Comparison of ENCODE assay signal across 8 cellular contexts in the genomic region with DNA sequence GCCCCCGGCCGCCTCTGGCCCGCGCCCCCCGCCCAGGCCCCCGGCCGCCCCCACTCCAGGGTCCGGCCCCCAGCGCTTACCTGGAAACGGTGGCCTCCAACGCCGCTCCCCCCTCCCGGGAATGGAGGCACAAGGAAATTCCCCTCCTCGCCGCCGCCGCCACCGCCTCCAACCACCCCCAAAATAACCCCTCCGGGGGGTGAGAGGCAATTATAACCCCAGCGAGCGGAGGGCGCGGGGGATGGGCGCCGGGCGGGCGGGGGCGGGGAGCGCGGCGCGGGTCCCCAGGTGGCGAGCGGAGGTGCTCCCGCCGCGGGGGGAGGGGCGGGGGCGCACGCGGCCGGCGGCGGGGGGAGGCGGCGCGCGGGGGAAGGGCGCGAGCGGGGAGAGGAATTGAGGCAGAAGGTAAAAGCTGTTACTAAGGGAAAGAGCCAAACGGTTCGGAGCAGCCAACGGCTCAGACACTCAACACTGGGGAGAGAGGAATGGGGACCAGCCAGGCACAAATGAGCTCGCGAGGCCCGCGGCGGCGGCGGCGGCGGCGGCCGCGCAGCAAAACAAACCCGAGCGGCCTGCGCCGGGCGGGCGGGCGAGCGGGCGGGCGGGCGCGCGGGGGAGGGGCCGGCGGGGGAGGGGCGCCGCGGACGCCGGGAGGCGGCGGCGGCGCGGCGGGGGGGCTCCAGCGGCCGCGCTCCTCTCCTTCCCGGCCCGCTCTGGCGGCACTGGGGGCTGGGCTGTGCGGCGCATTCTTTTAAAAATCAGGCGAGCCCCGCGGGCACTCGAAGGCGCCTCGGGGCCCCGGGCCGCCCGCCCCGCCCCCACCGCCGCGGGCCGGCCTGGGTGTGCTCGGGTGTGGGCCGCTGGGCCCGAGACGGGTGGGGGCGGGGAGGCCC. TPM values are rescaled to one million over a fixed set of nuclear protein-coding genes. Genes with fewer than 3 reads are reported as not detected.
DNase-seq lines count a peak whose midpoint lies in the region; ATAC-seq and TF ChIP-seq lines count a peak whose summit lies in the region.

A gene (minus strand): TSS at position 442 of the 893 bp plus-strand sequence. CDS start 132,505 bp downstream, outside the sequence.

- no peak for TF ChIP-seq CTCF in PC-9 (conservative IDR thresholded peaks at IDR 0.05)

- TF ChIP-seq POLR2A in erythroblast (IDR thresholded peaks at IDR 0.05; ENCODE audit: low read length): no peak

- peak within 1 kb of the TSS; percentile 96 for H3K27ac Mint-ChIP-seq in activated T-cell treated with anti-CD3 and anti-CD28 coated beads, Interleukin-2, amount 50 U/mL, for 24 hours

- intact Hi-C loops in PC-9 (cut with micrococcal nuclease; ENCODE audit: unreplicated experiment): loop anchor here (1.0 to 10.0 kb wide), 12 partner anchors 146 to 1188 kb away; no protein-coding TSS in a partner anchor

- peak within 1 kb of the TSS; percentile 85 for H2AFZ ChIP-seq in PC-9

- H3K27me3 Mint-ChIP-seq in activated T-cell treated with anti-CD3 and anti-CD28 coated beads, Interleukin-2, amount 50 U/mL, for 24 hours: no peaks in the 10 kb centered on the region

- peak; percentile 45 for ATAC-seq in GM21576 (IDR thresholded peaks at IDR 0.05; ENCODE audit: unreplicated experiment)

- no TSS peak for BruUV-seq in PC-9 (replicated peaks; lab: Mats Ljungman, UMichigan)

- H3K9ac ChIP-seq in mucosa of rectum (ENCODE audit: low read depth in 1 of 2, low read length in 2 of 2): peak within 1 kb of the TSS; percentile 86 to 94

- H3K27ac ChIP-seq in PC-9 (peak within 1 kb of the TSS; percentile 97), mucosa of rectum (ENCODE audit: low read depth in 2 of 2, low read length in 2 of 2) (peak within 1 kb of the TSS; percentile 98 to 99)

- H3F3A ChIP-seq in PC-9 (ENCODE audit: insufficient read depth, low read depth): peaks cover 37% of the 10 kb centered on the region; the same call in 1 of the 2 replicates

- H3K9me2 ChIP-seq in PC-9 (ENCODE audit: insufficient read depth): no peaks in the 10 kb centered on the region

- DNase-seq in DMS 273 treated with DMSO at 0.1 percent for 48 hours (lab: John Stamatoyannopoulos, UW) (peak; percentile 91), PC-9 (peak; percentile 92 to 96), erythroblast (lab: John Stamatoyannopoulos, UW) (peak; percentile 92 to 93)
- peak; percentile 95 for DNase-seq in Jurkat, Clone E6-1 (ENCODE audit: low read depth, low spot score)
- peak; percentile 89 for DNase-seq in activated T-cell treated with anti-CD3 and anti-CD28 coated beads, Interleukin-2, amount 50 U/mL, for 24 hours
- peak; percentile 63 to 76 for DNase-seq in stimulated activated CD8-positive, alpha-beta memory T cell treated with anti-CD3 and anti-CD28 coated beads, Interleukin-4, amount 100 ng/mL, for 4 hours (ENCODE audit: low read depth in 2 of 2, low spot score in 1 of 2)

- H3K4me3 ChIP-seq in Jurkat, Clone E6-1 (ENCODE audit: low read length): peak within 1 kb of the TSS; percentile 91
- peak within 1 kb of the TSS; percentile 82 for H3K4me3 ChIP-seq in PC-9
- peak within 1 kb of the TSS; percentile 89 to 94 for H3K4me3 ChIP-seq in mucosa of rectum (ENCODE audit: low read length in 2 of 2)

- H3K4me3 Mint-ChIP-seq in activated T-cell treated with anti-CD3 and anti-CD28 coated beads, Interleukin-2, amount 50 U/mL, for 24 hours: peak within 1 kb of the TSS; percentile 97

- H3K9me3 ChIP-seq in PC-9 (ENCODE audit: insufficient read depth, low read depth) (no peaks in the 10 kb centered on the region), mucosa of rectum (ENCODE audit: control insufficient read depth in 2 of 2, low read length in 2 of 2) (no peaks in the 10 kb centered on the region)

- H3K36me3 Mint-ChIP-seq in activated T-cell treated with anti-CD3 and anti-CD28 coated beads, Interleukin-2, amount 50 U/mL, for 24 hours (ENCODE audit: low read depth): peaks cover 40% of the 10 kb centered on the region

- no peaks in the 10 kb centered on the region for H3K9me3 Mint-ChIP-seq in activated T-cell treated with anti-CD3 and anti-CD28 coated beads, Interleukin-2, amount 50 U/mL, for 24 hours

- CTCF ChIA-PET in PC-9 (lab: Charles Lee): interaction anchor here (0.6 to 1.0 kb wide), 4 partner anchors 53 to 327 kb away, joined by 3 to 4 read pairs (median 3); no protein-coding TSS in a partner anchor

- peaks cover 29% of the 10 kb centered on the region for H3K36me3 ChIP-seq in PC-9 (ENCODE audit: low read depth)
- no peaks in the 10 kb centered on the region for H3K36me3 ChIP-seq in mucosa of rectum (ENCODE audit: control insufficient read depth in 2 of 2, insufficient read depth in 2 of 2, low read length in 2 of 2)

- H4K20me1 ChIP-seq in PC-9 (ENCODE audit: insufficient read depth): no peaks in the 10 kb centered on the region; the same call in 1 of the 2 replicates

- peaks cover 68% of the 10 kb centered on the region for H3K4me1 Mint-ChIP-seq in activated T-cell treated with anti-CD3 and anti-CD28 coated beads, Interleukin-2, amount 50 U/mL, for 24 hours (ENCODE audit: low read depth)

- POLR2A ChIA-PET in PC-9 (lab: Charles Lee; ENCODE audit: unreplicated experiment): interaction anchor here (0.5 to 1.8 kb wide), 4 partner anchors 146 to 687 kb away, joined by 4 to 9 read pairs (median 7); no protein-coding TSS in a partner anchor

- H3K4me1 ChIP-seq in PC-9 (replicated peaks; ENCODE audit: insufficient read depth): peaks cover 44% of the 10 kb centered on the region
- peaks cover 26 to 43% of the 10 kb centered on the region in 2 donors for H3K4me1 ChIP-seq in mucosa of rectum (ENCODE audit: control insufficient read depth in 2 of 2, insufficient read depth in 2 of 2, low read length in 2 of 2)

- peaks cover 45% of the 10 kb centered on the region for H3K79me2 ChIP-seq in PC-9 (ENCODE audit: low read depth)

- H3K27me3 ChIP-seq in PC-9 (ENCODE audit: insufficient read depth, low read depth) (no peaks in the 10 kb centered on the region), mucosa of rectum (ENCODE audit: control insufficient read depth in 2 of 2, insufficient read depth in 2 of 2, low read length in 2 of 2) (no peaks in the 10 kb centered on the region)

- peak within 1 kb of the TSS; percentile 85 for H3K4me2 ChIP-seq in PC-9

RNA-seq across cellular contexts. Expression of the gene that starts here (rescaled TPM):
- polyA plus RNA-seq in Jurkat, Clone E6-1 (2012; ENCODE audit: insufficient read depth, insufficient read length): 43.9 TPM
- 232 and 243 TPM in 2 replicates for total RNA-seq in PC-9 (2021)

Comparison
In these comparisons a context has a peak if more than half of its experiments do, and no peak if none do; other contexts are left out.
1. Peak in every context shown above with its lines: DNase-seq, ATAC-seq, H3K4me3 ChIP-seq and H3K27ac ChIP-seq.